Comparison of ENCODE assay signal across 1 cellular context in the genomic region with DNA sequence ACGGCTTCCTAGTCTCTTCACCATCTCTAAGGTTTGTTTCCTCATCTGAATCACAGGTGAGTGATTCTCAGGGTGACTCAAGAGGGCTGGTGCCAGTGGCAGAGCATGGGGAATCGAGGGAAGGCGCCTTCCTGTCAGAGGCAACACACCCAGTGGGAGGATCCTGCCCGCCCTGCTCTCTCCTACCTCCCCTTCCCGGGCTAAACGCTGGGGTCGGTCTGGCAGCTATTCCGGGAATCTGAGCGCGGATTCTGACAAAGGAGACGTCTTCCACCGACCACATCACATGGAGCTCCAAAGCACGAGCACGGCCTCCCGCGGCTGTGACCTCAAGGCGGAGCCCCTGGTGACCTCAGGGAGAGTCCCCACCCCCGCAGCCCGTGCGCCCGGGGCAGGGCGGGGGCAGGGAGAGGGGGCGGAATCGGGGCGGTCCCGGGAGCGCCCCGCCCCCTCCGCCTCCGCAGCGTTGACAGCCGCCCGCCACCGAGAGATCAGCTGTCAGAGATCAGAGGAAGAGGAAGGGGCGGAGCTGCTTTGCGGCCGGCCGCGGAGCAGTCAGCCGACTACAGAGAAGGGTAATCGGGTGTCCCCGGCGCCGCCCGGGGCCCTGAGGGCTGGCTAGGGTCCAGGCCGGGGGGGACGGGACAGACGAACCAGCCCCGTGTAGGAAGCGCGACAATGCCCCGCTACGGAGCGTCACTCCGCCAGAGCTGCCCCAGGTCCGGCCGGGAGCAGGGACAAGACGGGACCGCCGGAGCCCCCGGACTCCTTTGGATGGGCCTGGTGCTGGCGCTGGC.
A peak's percentile ranks its signal among the peaks of the same experiment; 100 is the strongest.
TF ChIP-seq lines count a peak whose summit lies in the region.

A gene (plus strand): TSS at position 554 of the 797 bp plus-strand sequence. CDS start 125 bp downstream, at position 679.

TF ChIP-seq in K562, 482 proteins besides CTCF, POLR2A, EP300 and RAD21 (continued from another document and continues in another):
- TF ChIP-seq ZKSCAN3 (CRISPR knock-in tag; IDR thresholded peaks at IDR 0.05): no peak
- peak; percentile 86 for TF ChIP-seq MYC (IDR thresholded peaks at IDR 0.05; ENCODE audit: low read depth, low read length)
- TF ChIP-seq MYC (CRISPR knock-in tag; IDR thresholded peaks at IDR 0.05; ENCODE audit: borderline replicate concordance, low read depth): no peak; the same call in 1 of the 2 replicates
- TF ChIP-seq GABPB1 (CRISPR knock-in tag; IDR thresholded peaks at IDR 0.05): peak; percentile 67
- TF ChIP-seq, protein P1, sequence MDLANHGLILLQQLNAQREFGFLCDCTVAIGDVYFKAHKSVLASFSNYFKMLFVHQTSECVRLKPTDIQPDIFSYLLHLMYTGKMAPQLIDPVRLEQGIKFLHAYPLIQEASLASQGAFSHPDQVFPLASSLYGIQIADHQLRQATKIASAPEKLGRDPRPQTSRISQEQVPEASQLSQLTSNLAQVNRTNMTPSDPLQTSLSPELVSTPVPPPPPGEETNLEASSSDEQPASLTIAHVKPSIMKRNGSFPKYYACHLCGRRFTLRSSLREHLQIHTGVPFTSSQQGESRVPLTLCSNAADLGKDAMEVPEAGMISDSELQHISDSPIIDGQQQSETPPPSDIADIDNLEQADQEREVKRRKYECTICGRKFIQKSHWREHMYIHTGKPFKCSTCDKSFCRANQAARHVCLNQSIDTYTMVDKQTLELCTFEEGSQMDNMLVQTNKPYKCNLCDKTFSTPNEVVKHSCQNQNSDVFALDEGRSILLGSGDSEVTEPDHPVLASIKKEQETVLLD (IDR thresholded peaks at IDR 0.05): peak; percentile 55; the same call in 1 of the 2 replicates
- TF ChIP-seq JUN (IDR thresholded peaks at IDR 0.05; ENCODE audit: borderline replicate concordance, low read depth, low read length): 0 out of 2 replicates have a peak, but pooled peaks have one; percentile 55
- no peak for TF ChIP-seq JUN (CRISPR knock-in tag; IDR thresholded peaks at IDR 0.05; ENCODE audit: borderline replicate concordance)
- TF ChIP-seq, protein P2, sequence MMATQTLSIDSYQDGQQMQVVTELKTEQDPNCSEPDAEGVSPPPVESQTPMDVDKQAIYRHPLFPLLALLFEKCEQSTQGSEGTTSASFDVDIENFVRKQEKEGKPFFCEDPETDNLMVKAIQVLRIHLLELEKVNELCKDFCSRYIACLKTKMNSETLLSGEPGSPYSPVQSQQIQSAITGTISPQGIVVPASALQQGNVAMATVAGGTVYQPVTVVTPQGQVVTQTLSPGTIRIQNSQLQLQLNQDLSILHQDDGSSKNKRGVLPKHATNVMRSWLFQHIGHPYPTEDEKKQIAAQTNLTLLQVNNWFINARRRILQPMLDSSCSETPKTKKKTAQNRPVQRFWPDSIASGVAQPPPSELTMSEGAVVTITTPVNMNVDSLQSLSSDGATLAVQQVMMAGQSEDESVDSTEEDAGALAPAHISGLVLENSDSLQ (IDR thresholded peaks at IDR 0.05): peak; percentile 94
- TF ChIP-seq DPF2 (IDR thresholded peaks at IDR 0.05): peak; percentile 75
- TF ChIP-seq RAD51 (IDR thresholded peaks at IDR 0.05; ENCODE audit: borderline replicate concordance, low read depth): 0 out of 2 replicates have a peak, but pooled peaks have one; percentile 24
- TF ChIP-seq TCF3 (CRISPR knock-in tag; IDR thresholded peaks at IDR 0.05): peak; percentile 44; the same call in 1 of the 2 replicates
- peak; percentile 78 for TF ChIP-seq NR2C2 (CRISPR knock-in tag; IDR thresholded peaks at IDR 0.05)
- TF ChIP-seq NR2C2 (tag; IDR thresholded peaks at IDR 0.05): peak; percentile 94
- TF ChIP-seq TEAD1 (CRISPR knock-in tag; IDR thresholded peaks at IDR 0.05): peak in 1 of 2 experiments; percentile 78; a peak in 1 of 4 replicates
- 0 out of 2 replicates have a peak, but pooled peaks have one; percentile 8 for TF ChIP-seq TEAD4 (IDR thresholded peaks at IDR 0.05; ENCODE audit: low read length)
- TF ChIP-seq TEAD4 (CRISPR knock-in tag; IDR thresholded peaks at IDR 0.05; ENCODE audit: borderline replicate concordance): no peak
- no peak for TF ChIP-seq ZNF146 (CRISPR knock-in tag; IDR thresholded peaks at IDR 0.05; ENCODE audit: unreplicated experiment)
- TF ChIP-seq, protein P3, sequence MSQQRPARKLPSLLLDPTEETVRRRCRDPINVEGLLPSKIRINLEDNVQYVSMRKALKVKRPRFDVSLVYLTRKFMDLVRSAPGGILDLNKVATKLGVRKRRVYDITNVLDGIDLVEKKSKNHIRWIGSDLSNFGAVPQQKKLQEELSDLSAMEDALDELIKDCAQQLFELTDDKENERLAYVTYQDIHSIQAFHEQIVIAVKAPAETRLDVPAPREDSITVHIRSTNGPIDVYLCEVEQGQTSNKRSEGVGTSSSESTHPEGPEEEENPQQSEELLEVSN (IDR thresholded peaks at IDR 0.05; ENCODE audit: borderline replicate concordance in 1 of 2, extremely low read depth in 1 of 2, insufficient read depth in 1 of 2, insufficient read length in 1 of 2, low read depth in 1 of 2, low read length in 1 of 2, poor library complexity in 1 of 2, severe bottlenecking in 1 of 2): peak; percentile 73 to 88
- peak; percentile 46; the same call in 1 of the 2 replicates for TF ChIP-seq PML (IDR thresholded peaks at IDR 0.05; ENCODE audit: low read length)
- TF ChIP-seq, protein P4, sequence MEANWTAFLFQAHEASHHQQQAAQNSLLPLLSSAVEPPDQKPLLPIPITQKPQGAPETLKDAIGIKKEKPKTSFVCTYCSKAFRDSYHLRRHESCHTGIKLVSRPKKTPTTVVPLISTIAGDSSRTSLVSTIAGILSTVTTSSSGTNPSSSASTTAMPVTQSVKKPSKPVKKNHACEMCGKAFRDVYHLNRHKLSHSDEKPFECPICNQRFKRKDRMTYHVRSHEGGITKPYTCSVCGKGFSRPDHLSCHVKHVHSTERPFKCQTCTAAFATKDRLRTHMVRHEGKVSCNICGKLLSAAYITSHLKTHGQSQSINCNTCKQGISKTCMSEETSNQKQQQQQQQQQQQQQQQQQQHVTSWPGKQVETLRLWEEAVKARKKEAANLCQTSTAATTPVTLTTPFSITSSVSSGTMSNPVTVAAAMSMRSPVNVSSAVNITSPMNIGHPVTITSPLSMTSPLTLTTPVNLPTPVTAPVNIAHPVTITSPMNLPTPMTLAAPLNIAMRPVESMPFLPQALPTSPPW (CRISPR knock-in tag; IDR thresholded peaks at IDR 0.05): peak; percentile 96
- TF ChIP-seq, protein P5, sequence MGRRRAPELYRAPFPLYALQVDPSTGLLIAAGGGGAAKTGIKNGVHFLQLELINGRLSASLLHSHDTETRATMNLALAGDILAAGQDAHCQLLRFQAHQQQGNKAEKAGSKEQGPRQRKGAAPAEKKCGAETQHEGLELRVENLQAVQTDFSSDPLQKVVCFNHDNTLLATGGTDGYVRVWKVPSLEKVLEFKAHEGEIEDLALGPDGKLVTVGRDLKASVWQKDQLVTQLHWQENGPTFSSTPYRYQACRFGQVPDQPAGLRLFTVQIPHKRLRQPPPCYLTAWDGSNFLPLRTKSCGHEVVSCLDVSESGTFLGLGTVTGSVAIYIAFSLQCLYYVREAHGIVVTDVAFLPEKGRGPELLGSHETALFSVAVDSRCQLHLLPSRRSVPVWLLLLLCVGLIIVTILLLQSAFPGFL (CRISPR knock-in tag; IDR thresholded peaks at IDR 0.05): no peak
- no peak for TF ChIP-seq IFI16 (CRISPR knock-in tag; IDR thresholded peaks at IDR 0.05)
- TF ChIP-seq NBN (IDR thresholded peaks at IDR 0.05; ENCODE audit: low read depth): 0 out of 2 replicates have a peak, but pooled peaks have one; percentile 24
- no peak for TF ChIP-seq HNRNPL (IDR thresholded peaks at IDR 0.05; ENCODE audit: low read depth, low read length)
- 0 out of 2 replicates have a peak, but pooled peaks have one; percentile 4 for TF ChIP-seq NFE2 (IDR thresholded peaks at IDR 0.05; ENCODE audit: low read depth)
- no peak for TF ChIP-seq ZNF583 (CRISPR knock-in tag; IDR thresholded peaks at IDR 0.05)
- TF ChIP-seq, protein P6, sequence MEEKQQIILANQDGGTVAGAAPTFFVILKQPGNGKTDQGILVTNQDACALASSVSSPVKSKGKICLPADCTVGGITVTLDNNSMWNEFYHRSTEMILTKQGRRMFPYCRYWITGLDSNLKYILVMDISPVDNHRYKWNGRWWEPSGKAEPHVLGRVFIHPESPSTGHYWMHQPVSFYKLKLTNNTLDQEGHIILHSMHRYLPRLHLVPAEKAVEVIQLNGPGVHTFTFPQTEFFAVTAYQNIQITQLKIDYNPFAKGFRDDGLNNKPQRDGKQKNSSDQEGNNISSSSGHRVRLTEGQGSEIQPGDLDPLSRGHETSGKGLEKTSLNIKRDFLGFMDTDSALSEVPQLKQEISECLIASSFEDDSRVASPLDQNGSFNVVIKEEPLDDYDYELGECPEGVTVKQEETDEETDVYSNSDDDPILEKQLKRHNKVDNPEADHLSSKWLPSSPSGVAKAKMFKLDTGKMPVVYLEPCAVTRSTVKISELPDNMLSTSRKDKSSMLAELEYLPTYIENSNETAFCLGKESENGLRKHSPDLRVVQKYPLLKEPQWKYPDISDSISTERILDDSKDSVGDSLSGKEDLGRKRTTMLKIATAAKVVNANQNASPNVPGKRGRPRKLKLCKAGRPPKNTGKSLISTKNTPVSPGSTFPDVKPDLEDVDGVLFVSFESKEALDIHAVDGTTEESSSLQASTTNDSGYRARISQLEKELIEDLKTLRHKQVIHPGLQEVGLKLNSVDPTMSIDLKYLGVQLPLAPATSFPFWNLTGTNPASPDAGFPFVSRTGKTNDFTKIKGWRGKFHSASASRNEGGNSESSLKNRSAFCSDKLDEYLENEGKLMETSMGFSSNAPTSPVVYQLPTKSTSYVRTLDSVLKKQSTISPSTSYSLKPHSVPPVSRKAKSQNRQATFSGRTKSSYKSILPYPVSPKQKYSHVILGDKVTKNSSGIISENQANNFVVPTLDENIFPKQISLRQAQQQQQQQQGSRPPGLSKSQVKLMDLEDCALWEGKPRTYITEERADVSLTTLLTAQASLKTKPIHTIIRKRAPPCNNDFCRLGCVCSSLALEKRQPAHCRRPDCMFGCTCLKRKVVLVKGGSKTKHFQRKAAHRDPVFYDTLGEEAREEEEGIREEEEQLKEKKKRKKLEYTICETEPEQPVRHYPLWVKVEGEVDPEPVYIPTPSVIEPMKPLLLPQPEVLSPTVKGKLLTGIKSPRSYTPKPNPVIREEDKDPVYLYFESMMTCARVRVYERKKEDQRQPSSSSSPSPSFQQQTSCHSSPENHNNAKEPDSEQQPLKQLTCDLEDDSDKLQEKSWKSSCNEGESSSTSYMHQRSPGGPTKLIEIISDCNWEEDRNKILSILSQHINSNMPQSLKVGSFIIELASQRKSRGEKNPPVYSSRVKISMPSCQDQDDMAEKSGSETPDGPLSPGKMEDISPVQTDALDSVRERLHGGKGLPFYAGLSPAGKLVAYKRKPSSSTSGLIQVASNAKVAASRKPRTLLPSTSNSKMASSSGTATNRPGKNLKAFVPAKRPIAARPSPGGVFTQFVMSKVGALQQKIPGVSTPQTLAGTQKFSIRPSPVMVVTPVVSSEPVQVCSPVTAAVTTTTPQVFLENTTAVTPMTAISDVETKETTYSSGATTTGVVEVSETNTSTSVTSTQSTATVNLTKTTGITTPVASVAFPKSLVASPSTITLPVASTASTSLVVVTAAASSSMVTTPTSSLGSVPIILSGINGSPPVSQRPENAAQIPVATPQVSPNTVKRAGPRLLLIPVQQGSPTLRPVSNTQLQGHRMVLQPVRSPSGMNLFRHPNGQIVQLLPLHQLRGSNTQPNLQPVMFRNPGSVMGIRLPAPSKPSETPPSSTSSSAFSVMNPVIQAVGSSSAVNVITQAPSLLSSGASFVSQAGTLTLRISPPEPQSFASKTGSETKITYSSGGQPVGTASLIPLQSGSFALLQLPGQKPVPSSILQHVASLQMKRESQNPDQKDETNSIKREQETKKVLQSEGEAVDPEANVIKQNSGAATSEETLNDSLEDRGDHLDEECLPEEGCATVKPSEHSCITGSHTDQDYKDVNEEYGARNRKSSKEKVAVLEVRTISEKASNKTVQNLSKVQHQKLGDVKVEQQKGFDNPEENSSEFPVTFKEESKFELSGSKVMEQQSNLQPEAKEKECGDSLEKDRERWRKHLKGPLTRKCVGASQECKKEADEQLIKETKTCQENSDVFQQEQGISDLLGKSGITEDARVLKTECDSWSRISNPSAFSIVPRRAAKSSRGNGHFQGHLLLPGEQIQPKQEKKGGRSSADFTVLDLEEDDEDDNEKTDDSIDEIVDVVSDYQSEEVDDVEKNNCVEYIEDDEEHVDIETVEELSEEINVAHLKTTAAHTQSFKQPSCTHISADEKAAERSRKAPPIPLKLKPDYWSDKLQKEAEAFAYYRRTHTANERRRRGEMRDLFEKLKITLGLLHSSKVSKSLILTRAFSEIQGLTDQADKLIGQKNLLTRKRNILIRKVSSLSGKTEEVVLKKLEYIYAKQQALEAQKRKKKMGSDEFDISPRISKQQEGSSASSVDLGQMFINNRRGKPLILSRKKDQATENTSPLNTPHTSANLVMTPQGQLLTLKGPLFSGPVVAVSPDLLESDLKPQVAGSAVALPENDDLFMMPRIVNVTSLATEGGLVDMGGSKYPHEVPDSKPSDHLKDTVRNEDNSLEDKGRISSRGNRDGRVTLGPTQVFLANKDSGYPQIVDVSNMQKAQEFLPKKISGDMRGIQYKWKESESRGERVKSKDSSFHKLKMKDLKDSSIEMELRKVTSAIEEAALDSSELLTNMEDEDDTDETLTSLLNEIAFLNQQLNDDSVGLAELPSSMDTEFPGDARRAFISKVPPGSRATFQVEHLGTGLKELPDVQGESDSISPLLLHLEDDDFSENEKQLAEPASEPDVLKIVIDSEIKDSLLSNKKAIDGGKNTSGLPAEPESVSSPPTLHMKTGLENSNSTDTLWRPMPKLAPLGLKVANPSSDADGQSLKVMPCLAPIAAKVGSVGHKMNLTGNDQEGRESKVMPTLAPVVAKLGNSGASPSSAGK (IDR thresholded peaks at IDR 0.05): peak; percentile 95
- TF ChIP-seq CBX1 (IDR thresholded peaks at IDR 0.05; ENCODE audit: low read depth): peak; percentile 46; the same call in 1 of the 2 replicates
- peak; percentile 65 for TF ChIP-seq SUPT5H (IDR thresholded peaks at IDR 0.05)
- TF ChIP-seq HNRNPLL (IDR thresholded peaks at IDR 0.05; ENCODE audit: low read depth, low read length, poor library complexity, severe bottlenecking): peak; percentile 37
- peak; percentile 49; the same call in 1 of the 2 replicates for TF ChIP-seq ARID1B (IDR thresholded peaks at IDR 0.05)
- TF ChIP-seq HMGN3 (IDR thresholded peaks at IDR 0.05; ENCODE audit: borderline replicate concordance, extremely low read depth, insufficient read length, low read depth, low read length): peak; percentile 54
- TF ChIP-seq NR2C1 (IDR thresholded peaks at IDR 0.05): peak; percentile 88
- peak; percentile 86 for TF ChIP-seq NR2C1 (tag; IDR thresholded peaks at IDR 0.05)
- TF ChIP-seq, protein P7, sequence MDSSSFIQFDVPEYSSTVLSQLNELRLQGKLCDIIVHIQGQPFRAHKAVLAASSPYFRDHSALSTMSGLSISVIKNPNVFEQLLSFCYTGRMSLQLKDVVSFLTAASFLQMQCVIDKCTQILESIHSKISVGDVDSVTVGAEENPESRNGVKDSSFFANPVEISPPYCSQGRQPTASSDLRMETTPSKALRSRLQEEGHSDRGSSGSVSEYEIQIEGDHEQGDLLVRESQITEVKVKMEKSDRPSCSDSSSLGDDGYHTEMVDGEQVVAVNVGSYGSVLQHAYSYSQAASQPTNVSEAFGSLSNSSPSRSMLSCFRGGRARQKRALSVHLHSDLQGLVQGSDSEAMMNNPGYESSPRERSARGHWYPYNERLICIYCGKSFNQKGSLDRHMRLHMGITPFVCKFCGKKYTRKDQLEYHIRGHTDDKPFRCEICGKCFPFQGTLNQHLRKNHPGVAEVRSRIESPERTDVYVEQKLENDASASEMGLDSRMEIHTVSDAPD (CRISPR knock-in tag; IDR thresholded peaks at IDR 0.05): no peak
- peak; percentile 53; the same call in 1 of the 2 replicates for TF ChIP-seq SMAD4 (CRISPR knock-in tag; conservative IDR thresholded peaks at IDR 0.05)
- peak; percentile 89 for TF ChIP-seq TGIF2 (CRISPR knock-in tag; IDR thresholded peaks at IDR 0.05)
